In the genomic region with DNA sequence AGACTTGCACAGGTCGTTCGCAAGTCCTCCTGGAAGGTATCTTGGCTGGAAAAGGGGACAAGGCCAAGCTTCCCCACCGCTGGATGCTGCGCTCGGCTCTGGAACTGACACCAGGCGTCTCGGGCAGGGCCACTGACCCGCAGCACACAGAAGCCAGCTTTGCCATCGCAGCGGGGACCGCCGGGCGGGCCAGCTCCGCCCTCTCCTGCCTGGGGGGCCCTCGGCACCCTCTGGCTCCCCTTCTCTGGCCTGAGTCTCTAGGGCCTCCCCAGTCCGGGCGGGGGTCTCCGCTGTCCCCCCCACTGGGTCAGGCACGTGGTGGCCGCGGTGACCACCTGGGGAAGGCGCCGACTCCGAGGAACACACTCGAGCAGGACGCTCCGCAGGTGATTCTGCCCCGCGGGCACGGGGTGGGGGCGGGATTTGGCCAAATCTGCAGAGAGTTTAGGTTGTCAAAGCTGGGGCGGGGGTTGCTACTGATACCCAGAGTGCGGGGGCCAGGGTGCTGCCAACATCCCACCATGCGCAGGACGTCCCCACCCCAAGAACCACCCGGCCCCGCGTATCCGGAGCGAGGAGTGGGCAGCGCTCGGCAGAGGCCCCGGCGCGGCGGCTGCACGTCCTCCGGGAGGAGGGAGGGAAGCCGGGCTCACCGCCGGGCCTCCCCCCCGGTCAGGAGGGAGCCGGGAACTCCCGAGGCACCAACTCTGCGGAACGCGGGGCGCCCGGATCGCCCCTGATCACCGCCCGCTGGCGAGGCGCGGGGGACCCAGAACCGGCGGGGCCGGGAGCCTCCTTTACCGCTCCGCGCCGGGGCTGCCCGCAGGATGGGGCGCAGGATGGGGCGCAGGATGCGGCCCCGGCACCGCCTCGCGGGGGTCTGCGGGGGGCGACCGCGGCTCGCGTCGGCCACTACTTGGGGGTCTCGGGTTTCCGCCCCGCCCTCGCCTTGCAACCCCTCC, we compare ENCODE assay signal across 8 cellular contexts. TPM values are rescaled to one million over a fixed set of nuclear protein-coding genes. Genes with fewer than 3 reads are reported as not detected.
DNase-seq lines count a peak whose midpoint lies in the region; ATAC-seq and TF ChIP-seq lines count a peak whose summit lies in the region.

No MANE protein-coding gene starts in this region.

- H3K9me3 Mint-ChIP-seq in activated CD4-positive, alpha-beta T cell treated with anti-CD3 and anti-CD28 coated beads for 36 hours (ENCODE audit: low read depth): no peaks in the 10 kb centered on the region
- no peaks in the 10 kb centered on the region for H3K9me3 Mint-ChIP-seq in activated T-cell treated with anti-CD3 and anti-CD28 coated beads, Interleukin-2, amount 50 U/mL, for 4 hours

- POLR2A ChIA-PET in activated CD4-positive, alpha-beta T cell treated with anti-CD3 and anti-CD28 coated beads for 36 hours (lab: Charles Lee): no interaction called here

- peaks cover 0 to 41% of the 10 kb centered on the region in 2 donors for H3K4me1 ChIP-seq in right atrium auricular region
- peaks cover 17 to 24% (median 17%) of the 10 kb centered on the region in 3 donors for H3K4me1 ChIP-seq in skeletal muscle tissue (ENCODE audit: control insufficient read depth in 3 of 3, insufficient read depth in 3 of 3, low read length in 3 of 3)

- CTCF ChIA-PET in activated CD4-positive, alpha-beta T cell treated with anti-CD3 and anti-CD28 coated beads for 36 hours (lab: Charles Lee): interaction anchor here (0.7 kb wide), 1 partner anchor 313 kb away, joined by 3 read pairs; no protein-coding TSS in a partner anchor

- H3K27ac ChIP-seq in right atrium auricular region (peak overlapping the region; percentile 73 to 82), skeletal muscle tissue (ENCODE audit: low read depth, low read length) (no peak overlapping the region)

- DNase-seq in activated CD4-positive, alpha-beta T cell treated with anti-CD3 and anti-CD28 coated beads for 36 hours: peak; percentile 40
- no peak for DNase-seq in activated CD4-positive, alpha-beta T cell treated with anti-CD3 and anti-CD28 coated beads for 1 hour
- no peak for DNase-seq in activated T-cell treated with anti-CD3 and anti-CD28 coated beads, Interleukin-2, amount 50 U/mL, for 4 hours
- DNase-seq in right atrium auricular region (ENCODE audit: low spot score) (no peak), NCI-H1694 (lab: John Stamatoyannopoulos, UW) (no peak), DMS79 (lab: John Stamatoyannopoulos, UW) (no peak)
- DNase-seq in effector CD4-positive, alpha-beta T cell: no peak

- no peaks in the 10 kb centered on the region for H3K36me3 ChIP-seq in right atrium auricular region
- peaks cover 0 to 2% (median 0%) of the 10 kb centered on the region in 3 donors for H3K36me3 ChIP-seq in skeletal muscle tissue (ENCODE audit: control insufficient read depth in 3 of 3, insufficient read depth in 3 of 3, low read length in 3 of 3)

- peak overlapping the region; percentile 80 to 84 for H3K4me3 ChIP-seq in right atrium auricular region
- peak overlapping the region in 2 of 3 donors; percentile 54 to 59 for H3K4me3 ChIP-seq in skeletal muscle tissue (ENCODE audit: low read length in 3 of 3)

- peak overlapping the region; percentile 41 for H3K4me3 Mint-ChIP-seq in activated CD4-positive, alpha-beta T cell treated with anti-CD3 and anti-CD28 coated beads for 36 hours
- peak overlapping the region; percentile 60 for H3K4me3 Mint-ChIP-seq in activated T-cell treated with anti-CD3 and anti-CD28 coated beads, Interleukin-2, amount 50 U/mL, for 4 hours

- H3K27ac Mint-ChIP-seq in activated CD4-positive, alpha-beta T cell treated with anti-CD3 and anti-CD28 coated beads for 36 hours: no peak overlapping the region

- H3K9ac ChIP-seq in skeletal muscle tissue (ENCODE audit: low read depth in 1 of 3, low read length in 3 of 3): peak overlapping the region; percentile 20 to 72 (median 53)

- peaks cover 7% of the 10 kb centered on the region for H3K27me3 Mint-ChIP-seq in activated CD4-positive, alpha-beta T cell treated with anti-CD3 and anti-CD28 coated beads for 36 hours
- peaks cover 3% of the 10 kb centered on the region for H3K27me3 Mint-ChIP-seq in activated T-cell treated with anti-CD3 and anti-CD28 coated beads, Interleukin-2, amount 50 U/mL, for 4 hours (ENCODE audit: low read depth)

- intact Hi-C loops in activated CD4-positive, alpha-beta T cell treated with anti-CD3 and anti-CD28 coated beads for 36 hours (cut with DNase I, micrococcal nuclease): loop anchor here in 1 of 2 experiments (1.0 kb wide), 3 partner anchors 27 to 362 kb away; a partner anchor contains a TSS

- H3K36me3 Mint-ChIP-seq in activated CD4-positive, alpha-beta T cell treated with anti-CD3 and anti-CD28 coated beads for 36 hours (ENCODE audit: low read depth): peaks cover 4% of the 10 kb centered on the region
- no peaks in the 10 kb centered on the region for H3K36me3 Mint-ChIP-seq in activated T-cell treated with anti-CD3 and anti-CD28 coated beads, Interleukin-2, amount 50 U/mL, for 4 hours (ENCODE audit: insufficient read depth)

- H3K4me1 Mint-ChIP-seq in activated CD4-positive, alpha-beta T cell treated with anti-CD3 and anti-CD28 coated beads for 36 hours: peaks cover 19% of the 10 kb centered on the region
- H3K4me1 Mint-ChIP-seq in activated T-cell treated with anti-CD3 and anti-CD28 coated beads, Interleukin-2, amount 50 U/mL, for 4 hours (ENCODE audit: low read depth): peaks cover 20% of the 10 kb centered on the region

- ATAC-seq in activated CD4-positive, alpha-beta T cell treated with anti-CD3 and anti-CD28 coated beads for 36 hours: no peak
- ATAC-seq in activated T-cell treated with anti-CD3 and anti-CD28 coated beads, Interleukin-2, amount 50 U/mL, for 4 hours: peak; percentile 1 to 15

- TF ChIP-seq CTCF in right atrium auricular region (IDR thresholded peaks at IDR 0.05): no peak

- H3K9me3 ChIP-seq in right atrium auricular region: no peaks in the 10 kb centered on the region
- no peaks in the 10 kb centered on the region for H3K9me3 ChIP-seq in skeletal muscle tissue (ENCODE audit: control insufficient read depth in 3 of 3, low read length in 3 of 3)

- no peaks in the 10 kb centered on the region for H3K27me3 ChIP-seq in right atrium auricular region
- H3K27me3 ChIP-seq in skeletal muscle tissue (ENCODE audit: control insufficient read depth in 3 of 3, insufficient read depth in 3 of 3, low read length in 3 of 3): peaks cover 9 to 24% (median 20%) of the 10 kb centered on the region in 3 donors

RNA-seq across cellular contexts. Expression of a gene that starts 0.8 kb away (rescaled TPM):
- 10 to 100 TPM; 22.4 to 26.3 TPM for total RNA-seq in activated CD4-positive, alpha-beta T cell treated with anti-CD3 and anti-CD28 coated beads for 36 hours
- total RNA-seq in activated T-cell treated with anti-CD3 and anti-CD28 coated beads, Interleukin-2, amount 50 U/mL, for 4 hours: 10 to 100 TPM; 12.1 to 26.2 (median 23.1) TPM
- 100 to 1,000 TPM in 1 of 2 donors, 10 to 100 TPM in 1; 62.9 to 104 TPM for total RNA-seq in right atrium auricular region
- total RNA-seq in skeletal muscle tissue: 31.3 TPM
